ENCODE assay signal across 8 cellular contexts in genomic region chr20:50116368-50116999, GRCh38. TPM values are rescaled to one million over a fixed set of nuclear protein-coding genes. Genes with fewer than 3 reads are reported as not detected.
DNase-seq lines count a peak whose midpoint lies in the region; ATAC-seq, FAIRE-seq and TF ChIP-seq lines count a peak whose summit lies in the region.

No MANE protein-coding gene starts in this region.

- H3K27me3 ChIP-seq in OCI-LY3 (ENCODE audit: low read depth, low read length) (no peaks in the 10 kb centered on the region), H1 (replicated peaks in 1 of 4; ENCODE audit: control insufficient read depth in 3 of 4, extremely low read depth in 1 of 4, insufficient read depth in 3 of 4, low read length in 3 of 4) (no peaks in the 10 kb centered on the region), neuron (ENCODE audit: insufficient read depth, low read length) (no peaks in the 10 kb centered on the region)

- peak overlapping the region; percentile 7; the same call in 1 of the 2 replicates for H4K8ac ChIP-seq in H1 (ENCODE audit: extremely low read depth, insufficient read depth, low read length)

- H4K91ac ChIP-seq in H1 (replicated peaks; ENCODE audit: insufficient read length, low read length) = no peak overlapping the region

- H2BK12ac ChIP-seq in H1 (ENCODE audit: low read depth, low read length) = no peak overlapping the region

- H3K56ac ChIP-seq in H1 (replicated peaks; ENCODE audit: insufficient read length, low read depth, low read length) = no peak overlapping the region

- H3K9me3 Mint-ChIP-seq in CD14-positive monocyte = no peaks in the 10 kb centered on the region

- no peak overlapping the region for H3K23ac ChIP-seq in H1 (ENCODE audit: insufficient read length)

- TF ChIP-seq CTCF in CD14-positive monocyte (IDR thresholded peaks at IDR 0.05) (no peak), OCI-LY3 (IDR thresholded peaks at IDR 0.05; ENCODE audit: low read depth, low read length) (no peak), H1 (IDR thresholded peaks at IDR 0.05; ENCODE audit: control extremely low read depth in 1 of 3, insufficient read depth in 1 of 3, low read depth in 1 of 3, low read length in 3 of 3) (no peak), GM13977 (IDR thresholded peaks at IDR 0.05; ENCODE audit: extremely low read depth, insufficient read depth, missing control alignments) (no peak)

- TF ChIP-seq EP300 in H1 (IDR thresholded peaks at IDR 0.05; ENCODE audit: borderline replicate concordance in 1 of 2, low read depth in 2 of 2, low read length in 2 of 2) = no peak

- H3K9ac ChIP-seq in OCI-LY3 (ENCODE audit: low read length) (peak overlapping the region; percentile 77), H1 (replicated peaks in 1 of 4; ENCODE audit: extremely low read depth in 1 of 4, low read depth in 3 of 4, low read length in 3 of 4) (peak overlapping the region in 1 of 4 experiments; percentile 8; a peak in 1 of 7 replicates)

- H2BK20ac ChIP-seq in H1 (ENCODE audit: low read length) = no peak overlapping the region

- peak overlapping the region; percentile 71 to 96 (median 92) for H3K27ac Mint-ChIP-seq in CD14-positive monocyte

- no peaks in the 10 kb centered on the region for H3K36me3 ChIP-seq in OCI-LY3 (replicated peaks; ENCODE audit: low read depth, low read length)
- no peaks in the 10 kb centered on the region for H3K36me3 ChIP-seq in H1 (ENCODE audit: control insufficient read depth in 2 of 4, insufficient read depth in 4 of 4, low read length in 3 of 4)
- H3K36me3 ChIP-seq in neuron (ENCODE audit: insufficient read depth, low read length) = no peaks in the 10 kb centered on the region

- H3K4me2 ChIP-seq in OCI-LY3 (ENCODE audit: low read length) (peak overlapping the region; percentile 90), H1 (ENCODE audit: insufficient read depth in 1 of 2, low read depth in 2 of 2, low read length in 2 of 2) (peak overlapping the region; percentile 77 to 97)

- WGBS in H1 (ENCODE audit: extremely low coverage in 1 of 2, insufficient coverage in 1 of 2, insufficient read length in 1 of 2, insufficient replicate concordance in 2 of 2, low coverage in 1 of 2, low lambda C conversion rate in 2 of 2, missing lambda C conversion rate in 1 of 2), 2 experiments = 86% methylated on average over 19 of the region's 19 CpGs; no CpG with 5 or more reads in 1 of the 2 experiments

- no peak overlapping the region; the same call in 1 of the 2 replicates for H2BK15ac ChIP-seq in H1 (ENCODE audit: low read length)

- H3K79me2 ChIP-seq in OCI-LY3 (ENCODE audit: low read length) = peaks cover 31% of the 10 kb centered on the region
- H3K79me2 ChIP-seq in H1 (ENCODE audit: control insufficient read depth in 1 of 2, insufficient read depth in 2 of 2, low read length in 2 of 2) = peaks cover 9 to 24% of the 10 kb centered on the region in 2 experiments

- POLR2A ChIA-PET in H1 (lab: Charles Lee; ENCODE audit: partially characterized antibody) = interaction anchor here (0.9 to 8.7 kb wide), 9 partner anchors 9 to 81 kb away, joined by 3 to 87 read pairs (median 4); partner anchors contain the start of genes CEBPB and PEDS1

- intact Hi-C loops in CD14-positive monocyte (cut with micrococcal nuclease) = loop anchor here (10.0 kb wide), 3 partner anchors 168 to 358 kb away; no protein-coding TSS in a partner anchor

- H2AFZ ChIP-seq in OCI-LY3 (ENCODE audit: low read depth, low read length) = peak overlapping the region; percentile 87
- H2AFZ ChIP-seq in H1 (ENCODE audit: low read length) = peak overlapping the region; percentile 1; the same call in 1 of the 2 replicates
- peak overlapping the region; percentile 59 for H2AFZ ChIP-seq in neuron (ENCODE audit: low read depth, low read length)

- peaks cover 29% of the 10 kb centered on the region for H3K4me1 ChIP-seq in OCI-LY3 (ENCODE audit: low read length)
- peaks cover 2 to 14% (median 6%) of the 10 kb centered on the region in 4 experiments; a peak in 6 of 7 replicates for H3K4me1 ChIP-seq in H1 (replicated peaks in 1 of 4; ENCODE audit: control insufficient read depth in 3 of 4, insufficient read depth in 4 of 4, low read length in 3 of 4)
- H3K4me1 ChIP-seq in neuron (ENCODE audit: insufficient read depth, low read length) = peaks cover 27% of the 10 kb centered on the region

- TF ChIP-seq POLR2A in H1 (IDR thresholded peaks at IDR 0.05; ENCODE audit: control extremely low read depth in 1 of 2, low read depth in 2 of 2, low read length in 2 of 2) = no peak

- no peak overlapping the region for H2BK5ac ChIP-seq in H1 (ENCODE audit: low read depth, low read length)

- no peak for TF ChIP-seq RAD21 in H1 (IDR thresholded peaks at IDR 0.05 in 1 of 2, conservative IDR thresholded peaks at IDR 0.05 in 1 of 2; ENCODE audit: low read depth in 2 of 2, low read length in 2 of 2)

- DNase-seq in CD14-positive monocyte (ENCODE audit: low spot score) (no peak), H1 (ENCODE audit: low read depth in 1 of 2, low spot score in 2 of 2) (no peak), GM13977 (ENCODE audit: low spot score) (no peak), kidney glomerular epithelial cell (lab: John Stamatoyannopoulos, UW) (no peak)

- H2AK5ac ChIP-seq in H1 (ENCODE audit: low read depth, low read length) = no peak overlapping the region; the same call in 1 of the 2 replicates

- H3K4ac ChIP-seq in H1 (replicated peaks; ENCODE audit: insufficient read length, low read depth, low read length) = no peak overlapping the region

- H3K4me3 Mint-ChIP-seq in CD14-positive monocyte = peak overlapping the region; percentile 74 to 89

- no peak overlapping the region for H4K5ac ChIP-seq in H1 (ENCODE audit: insufficient read length, low read depth, low read length)

- no peaks in the 10 kb centered on the region for H3K9me3 ChIP-seq in OCI-LY3 (ENCODE audit: insufficient read depth, low read length)
- H3K9me3 ChIP-seq in H1 (ENCODE audit: insufficient read depth in 2 of 2, low read depth in 1 of 2, low read length in 1 of 2) = no peaks in the 10 kb centered on the region
- H3K9me3 ChIP-seq in neuron (ENCODE audit: low read length) = no peaks in the 10 kb centered on the region

- H3K36me3 Mint-ChIP-seq in CD14-positive monocyte = peaks cover 0 to 3% of the 10 kb centered on the region in 2 donors

- ATAC-seq in HG03565 (IDR thresholded peaks at IDR 0.05; ENCODE audit: unreplicated experiment) (no peak), GM18861 (IDR thresholded peaks at IDR 0.05; ENCODE audit: unreplicated experiment) (no peak)

- H3K23me2 ChIP-seq in H1 (ENCODE audit: low read depth, low read length) = peaks cover 10% of the 10 kb centered on the region

- no peak overlapping the region for H3K14ac ChIP-seq in H1 (ENCODE audit: insufficient read length)

- no peak for FAIRE-seq in H1 (lab: Jason Lieb, UNC)

- peak overlapping the region; percentile 81 for H3K4me3 ChIP-seq in OCI-LY3 (ENCODE audit: low read length)
- peak overlapping the region in 3 of 4 experiments; percentile 1 to 84 (median 74); a peak in 4 of 8 replicates for H3K4me3 ChIP-seq in H1 (ENCODE audit: extremely low read depth in 1 of 4, insufficient read depth in 2 of 4, low read depth in 3 of 4, low read length in 4 of 4)
- peak overlapping the region; percentile 73 for H3K4me3 ChIP-seq in neuron (ENCODE audit: low read length)

- H2BK120ac ChIP-seq in H1 (replicated peaks; ENCODE audit: low read depth, low read length) = no peak overlapping the region

- in situ Hi-C loops in GM13977 (cut with MboI; ENCODE audit: low pct_unique_long_range_greater_than_20kb, low sequenced_read_pairs, unreplicated experiment) = no loop called here

- H3K27me3 Mint-ChIP-seq in CD14-positive monocyte (ENCODE audit: low read depth in 3 of 3) = peaks cover 0 to 4% (median 2%) of the 10 kb centered on the region in 3 donors

- H4K20me1 ChIP-seq in OCI-LY3 (ENCODE audit: insufficient read depth, low read length) (peaks cover 10% of the 10 kb centered on the region), H1 (replicated peaks in 1 of 2; ENCODE audit: control insufficient read depth in 1 of 2, insufficient read depth in 2 of 2, low read length in 2 of 2) (no peaks in the 10 kb centered on the region)

- H3K27ac ChIP-seq in OCI-LY3 (ENCODE audit: low read length) = peak overlapping the region; percentile 5; the same call in 1 of the 2 replicates
- H3K27ac ChIP-seq in H1 (ENCODE audit: low read depth, low read length) = no peak overlapping the region

- H3K79me1 ChIP-seq in H1 (ENCODE audit: low read depth, low read length) = no peaks in the 10 kb centered on the region; the same call in 1 of the 2 replicates

- peaks cover 46% of the 10 kb centered on the region for H3K4me1 Mint-ChIP-seq in CD14-positive monocyte

- CTCF ChIA-PET in H1 (lab: Charles Lee; ENCODE audit: partially characterized antibody) = interaction anchor here (0.7 to 13.0 kb wide), 15 partner anchors 11 to 454 kb away, joined by 3 to 208 read pairs (median 4); partner anchors contain the start of gene PEDS1

- H3K18ac ChIP-seq in H1 (ENCODE audit: extremely low read depth, low read length) = no peak overlapping the region

TF ChIP-seq in H1, 55 proteins besides CTCF, POLR2A, EP300 and RAD21 (continues in another document):
- no peak for TF ChIP-seq SAP30 (IDR thresholded peaks at IDR 0.05; ENCODE audit: insufficient read depth, insufficient replicate concordance, low read length)
- TF ChIP-seq BRCA1 (IDR thresholded peaks at IDR 0.05; ENCODE audit: low read depth, low read length) = no peak
- TF ChIP-seq KDM1A (IDR thresholded peaks at IDR 0.05; ENCODE audit: borderline replicate concordance, low read length) = no peak
- TF ChIP-seq TEAD4 (IDR thresholded peaks at IDR 0.05; ENCODE audit: low read depth, low read length) = no peak

RNA-seq across cellular contexts. Expression of gene UBE2V1, which starts 3.5 kb away (rescaled TPM):
- 10 to 100 TPM; 62.2 to 95.5 TPM for polyA plus RNA-seq in CD14-positive monocyte
- 184 and 185 TPM in 2 replicates for total RNA-seq in H1 (2021; fragmentation: NEBNext Ultra II Directional; extraction: Animal tissue kit (Norgen Biotek cat#: 25700))
- 131 and 141 TPM in 2 replicates for polyA plus RNA-seq in H1 (2011; rRNA removed)
- polyA plus RNA-seq in H1 (2011; cell fraction: cytosol; rRNA removed) = 114 TPM
- 64.5 TPM for polyA plus RNA-seq in H1 (2011; cell fraction: nucleus; rRNA removed)
- polyA plus RNA-seq in H1 (2012, experiment 1 of 2) = 130 to 225 TPM (median 146 TPM) in 4 replicates
- 129 TPM for polyA plus RNA-seq in H1 (2012, experiment 2 of 2)
- polyA plus RNA-seq in H1 (2013, experiment 1 of 2) = 239 TPM
- polyA plus RNA-seq in H1 (2013, experiment 2 of 2) = 238 TPM
- polyA minus RNA-seq in H1 (2011; rRNA and poly(A)+ RNA removed) = 96.4 and 107 TPM in 2 replicates
- polyA minus RNA-seq in H1 (2011; cell fraction: cytosol; rRNA and poly(A)+ RNA removed) = 47.3 TPM
- polyA minus RNA-seq in H1 (2011; cell fraction: nucleus; rRNA and poly(A)+ RNA removed) = 89.1 TPM

RNA-seq across cellular contexts. Expression of gene PEDS1, which starts 37.0 kb away (rescaled TPM):
- 10 to 100 TPM; 19.6 to 25.2 TPM for polyA plus RNA-seq in CD14-positive monocyte
- total RNA-seq in H1 (2021; fragmentation: NEBNext Ultra II Directional; extraction: Animal tissue kit (Norgen Biotek cat#: 25700)) = 28.9 and 33.3 TPM in 2 replicates
- 75.9 and 82.7 TPM in 2 replicates for polyA plus RNA-seq in H1 (2011; rRNA removed)
- polyA plus RNA-seq in H1 (2011; cell fraction: cytosol; rRNA removed) = 32.6 TPM
- 44.3 TPM for polyA plus RNA-seq in H1 (2011; cell fraction: nucleus; rRNA removed)
- polyA plus RNA-seq in H1 (2012, experiment 1 of 2) = 23.4 to 37.5 TPM (median 32.2 TPM) in 4 replicates
- polyA plus RNA-seq in H1 (2012, experiment 2 of 2) = 31.5 TPM
- polyA plus RNA-seq in H1 (2013, experiment 1 of 2) = 51.2 TPM
- polyA plus RNA-seq in H1 (2013, experiment 2 of 2) = 59.3 TPM
- polyA minus RNA-seq in H1 (2011; rRNA and poly(A)+ RNA removed) = 63.8 and 102 TPM in 2 replicates
- 37.4 TPM for polyA minus RNA-seq in H1 (2011; cell fraction: cytosol; rRNA and poly(A)+ RNA removed)
- polyA minus RNA-seq in H1 (2011; cell fraction: nucleus; rRNA and poly(A)+ RNA removed) = 12.9 TPM

Comparison
In these comparisons a context has a peak if more than half of its experiments do, and no peak if none do; other contexts are left out.
1. H2AFZ ChIP-seq: peak in every context shown above with its lines; median percentile 87 in OCI-LY3; 59 in neuron; 1 in H1.